In the genomic region with DNA sequence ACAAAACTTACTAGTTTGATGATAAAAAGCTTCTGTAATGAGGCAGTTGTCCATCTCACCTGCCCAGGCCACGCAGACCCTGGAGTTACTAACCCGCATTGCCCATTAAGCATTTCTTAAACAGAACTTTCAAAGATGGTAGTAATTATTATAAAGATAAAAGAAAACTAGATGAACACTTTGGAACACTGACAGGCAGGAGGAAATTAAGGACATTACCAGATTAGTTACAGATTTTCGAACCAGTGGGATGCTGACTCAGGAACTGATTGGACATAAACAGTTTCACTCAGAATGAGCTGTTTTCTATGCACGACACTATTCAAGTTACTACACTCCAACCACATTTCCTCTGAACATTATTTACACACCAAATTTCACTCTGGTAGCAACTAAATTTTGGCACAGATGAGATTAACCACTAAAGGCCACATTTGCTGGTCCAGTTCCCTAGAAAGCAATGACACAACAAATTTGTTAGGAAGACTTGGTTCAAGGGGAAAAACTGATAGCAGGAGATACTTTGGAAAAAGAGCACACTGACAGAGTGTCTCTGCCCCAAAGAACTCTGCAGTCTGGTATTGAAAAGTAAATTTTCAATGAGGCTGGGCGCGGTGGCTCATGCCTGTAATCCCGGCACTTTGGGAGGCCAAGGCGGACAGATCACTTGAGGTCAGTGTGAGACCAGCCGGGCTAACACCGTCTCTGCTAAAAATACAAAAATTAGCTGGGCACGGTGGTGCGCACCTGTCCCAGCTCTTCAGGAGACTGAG, we compare ENCODE assay signal across 8 cellular contexts. TPM values are rescaled to one million over a fixed set of nuclear protein-coding genes. Genes with fewer than 3 reads are reported as not detected.
DNase-seq lines count a peak whose midpoint lies in the region; ATAC-seq and TF ChIP-seq lines count a peak whose summit lies in the region.

No MANE protein-coding gene starts in this region.

- H3K27me3 Mint-ChIP-seq in CD8-positive, alpha-beta T cell (ENCODE audit: low read depth): no peaks in the 10 kb centered on the region
- no peaks in the 10 kb centered on the region for H3K27me3 Mint-ChIP-seq in activated naive CD8-positive, alpha-beta T cell treated with anti-CD3 and anti-CD28 coated beads, Interleukin-2, amount 50 U/mL, for 24 hours
- H3K27me3 Mint-ChIP-seq in naive thymus-derived CD8-positive, alpha-beta T cell: no peaks in the 10 kb centered on the region

- H3K27me3 ChIP-seq in CD8-positive, alpha-beta T cell (ENCODE audit: insufficient read depth, low read length): no peaks in the 10 kb centered on the region
- no peaks in the 10 kb centered on the region for H3K27me3 ChIP-seq in HUES48 (ENCODE audit: control insufficient read depth, insufficient read depth, low read length)

- H3K4me3 ChIP-seq in CD8-positive, alpha-beta T cell (ENCODE audit: low read depth, low read length): no peak overlapping the region
- H3K4me3 ChIP-seq in HUES48 (ENCODE audit: low read depth, low read length): no peak overlapping the region

- peaks cover 50% of the 10 kb centered on the region for H3K4me1 Mint-ChIP-seq in CD8-positive, alpha-beta T cell (ENCODE audit: low read depth)
- peaks cover 44% of the 10 kb centered on the region for H3K4me1 Mint-ChIP-seq in activated naive CD8-positive, alpha-beta T cell treated with anti-CD3 and anti-CD28 coated beads, Interleukin-2, amount 50 U/mL, for 24 hours
- peaks cover 20 to 41% (median 39%) of the 10 kb centered on the region in 4 donors for H3K4me1 Mint-ChIP-seq in naive thymus-derived CD8-positive, alpha-beta T cell

- H3K4me1 ChIP-seq in CD8-positive, alpha-beta T cell (ENCODE audit: insufficient read depth, low read length): peaks cover 18% of the 10 kb centered on the region
- peaks cover 6% of the 10 kb centered on the region for H3K4me1 ChIP-seq in HUES48 (ENCODE audit: control insufficient read depth, insufficient read depth, low read length)

- POLR2A ChIA-PET in CD8-positive, alpha-beta T cell (lab: Charles Lee): interaction anchor here (1.2 to 3.5 kb wide), 4 partner anchors 10 to 90 kb away, joined by 3 to 24 read pairs (median 11); a partner anchor contains a TSS
- POLR2A ChIA-PET in naive thymus-derived CD8-positive, alpha-beta T cell (lab: Charles Lee): interaction anchor here (1.4 to 6.3 kb wide), 3 partner anchors 17 to 40 kb away, joined by 3 to 71 read pairs (median 20); a partner anchor contains a TSS

- no peak for DNase-seq in CD8-positive, alpha-beta T cell
- no peak for DNase-seq in activated naive CD8-positive, alpha-beta T cell treated with anti-CD3 and anti-CD28 coated beads, Interleukin-2, amount 50 U/mL, for 24 hours
- peak in 2 of 10 donors; percentile 15 to 17 for DNase-seq in naive thymus-derived CD8-positive, alpha-beta T cell
- no peak for DNase-seq in GM13977 (ENCODE audit: low spot score)
- no peak for DNase-seq in stimulated activated CD4-positive, alpha-beta T cell treated with anti-CD3 and anti-CD28 coated beads, Interleukin-15, amount 100 ng/mL, for 24 hours
- no peak for DNase-seq in effector CD8-positive, alpha-beta T cell (lab: John Stamatoyannopoulos, UW)

- no peaks in the 10 kb centered on the region for H3K9me3 Mint-ChIP-seq in CD8-positive, alpha-beta T cell
- H3K9me3 Mint-ChIP-seq in activated naive CD8-positive, alpha-beta T cell treated with anti-CD3 and anti-CD28 coated beads, Interleukin-2, amount 50 U/mL, for 24 hours: no peaks in the 10 kb centered on the region
- H3K9me3 Mint-ChIP-seq in naive thymus-derived CD8-positive, alpha-beta T cell: no peaks in the 10 kb centered on the region

- no peak overlapping the region for H3K4me3 Mint-ChIP-seq in CD8-positive, alpha-beta T cell
- H3K4me3 Mint-ChIP-seq in activated naive CD8-positive, alpha-beta T cell treated with anti-CD3 and anti-CD28 coated beads, Interleukin-2, amount 50 U/mL, for 24 hours: peak overlapping the region; percentile 4
- H3K4me3 Mint-ChIP-seq in naive thymus-derived CD8-positive, alpha-beta T cell: peak overlapping the region in 5 of 10 donors; percentile 12 to 72 (median 34)

- no peaks in the 10 kb centered on the region for H3K9me3 ChIP-seq in CD8-positive, alpha-beta T cell (ENCODE audit: low read length)
- H3K9me3 ChIP-seq in HUES48 (ENCODE audit: control insufficient read depth, insufficient read depth, low read length): no peaks in the 10 kb centered on the region

- H3K36me3 ChIP-seq in CD8-positive, alpha-beta T cell (ENCODE audit: insufficient read depth, low read length): peaks cover 36% of the 10 kb centered on the region
- peaks cover 62% of the 10 kb centered on the region for H3K36me3 ChIP-seq in HUES48 (ENCODE audit: control insufficient read depth, insufficient read depth, low read length)

- TF ChIP-seq CTCF in CD8-positive, alpha-beta T cell (IDR thresholded peaks at IDR 0.05): no peak
- TF ChIP-seq CTCF in GM13977 (IDR thresholded peaks at IDR 0.05; ENCODE audit: extremely low read depth, insufficient read depth, missing control alignments): no peak

- no peak overlapping the region for H3K27ac ChIP-seq in CD8-positive, alpha-beta T cell (ENCODE audit: low read depth, low read length)
- peak overlapping the region; percentile 21 for H3K27ac ChIP-seq in HUES48 (ENCODE audit: low read depth, low read length)

- in situ Hi-C loops in GM13977 (cut with MboI; ENCODE audit: low pct_unique_long_range_greater_than_20kb, low sequenced_read_pairs, unreplicated experiment): no loop called here

- CTCF ChIA-PET in CD8-positive, alpha-beta T cell (lab: Charles Lee): interaction anchor here (1.4 to 3.7 kb wide), 4 partner anchors 16 to 239 kb away, joined by 3 to 11 read pairs (median 4); no protein-coding TSS in a partner anchor

- no peak for ATAC-seq in CD8-positive, alpha-beta T cell
- no peak for ATAC-seq in activated naive CD8-positive, alpha-beta T cell treated with anti-CD3 and anti-CD28 coated beads, Interleukin-2, amount 50 U/mL, for 24 hours
- no peak for ATAC-seq in naive thymus-derived CD8-positive, alpha-beta T cell
- no peak for ATAC-seq in HG03045 (IDR thresholded peaks at IDR 0.05; ENCODE audit: unreplicated experiment)

- no peak overlapping the region for H3K9ac ChIP-seq in HUES48 (ENCODE audit: low read depth, low read length)

- intact Hi-C loops in CD8-positive, alpha-beta T cell (cut with DNase I, micrococcal nuclease): loop anchor here (2.0 to 10.0 kb wide), 2 partner anchors 19 to 237 kb away; no protein-coding TSS in a partner anchor

- peaks cover 76% of the 10 kb centered on the region for H3K36me3 Mint-ChIP-seq in CD8-positive, alpha-beta T cell
- H3K36me3 Mint-ChIP-seq in activated naive CD8-positive, alpha-beta T cell treated with anti-CD3 and anti-CD28 coated beads, Interleukin-2, amount 50 U/mL, for 24 hours (ENCODE audit: low read depth): peaks cover 69% of the 10 kb centered on the region
- H3K36me3 Mint-ChIP-seq in naive thymus-derived CD8-positive, alpha-beta T cell: peaks cover 0 to 52% (median 11%) of the 10 kb centered on the region in 3 donors

- H3K27ac Mint-ChIP-seq in CD8-positive, alpha-beta T cell: peak overlapping the region; percentile 45
- peak overlapping the region; percentile 97 for H3K27ac Mint-ChIP-seq in activated naive CD8-positive, alpha-beta T cell treated with anti-CD3 and anti-CD28 coated beads, Interleukin-2, amount 50 U/mL, for 24 hours
- H3K27ac Mint-ChIP-seq in naive thymus-derived CD8-positive, alpha-beta T cell: peak overlapping the region; percentile 43 to 98 (median 56)

RNA-seq across cellular contexts. Expression of a gene that starts 3.0 kb away (rescaled TPM):
- 10 to 100 TPM; 39.2 to 43.8 TPM for total RNA-seq in CD8-positive, alpha-beta T cell
- 10 to 100 TPM; 39.7 to 40.3 TPM for total RNA-seq in naive thymus-derived CD8-positive, alpha-beta T cell
- 100 to 1,000 TPM; 305 to 421 (median 381) TPM for polyA plus RNA-seq in naive thymus-derived CD8-positive, alpha-beta T cell

RNA-seq across cellular contexts. Expression of a gene that starts 3.1 kb away (rescaled TPM):
- 10 to 100 TPM; 10.7 to 13.1 TPM for total RNA-seq in CD8-positive, alpha-beta T cell
- total RNA-seq in naive thymus-derived CD8-positive, alpha-beta T cell: 10 to 100 TPM; 24.8 to 25.5 TPM
- polyA plus RNA-seq in naive thymus-derived CD8-positive, alpha-beta T cell: 10 to 100 TPM in 2 of 3 donors, 1 to 10 TPM in 1; 8.6 to 16.6 (median 14.1) TPM

RNA-seq across cellular contexts. Expression of a gene that starts 37.5 kb away (rescaled TPM):
- total RNA-seq in CD8-positive, alpha-beta T cell: 100 to 1,000 TPM; 124 to 129 TPM
- total RNA-seq in naive thymus-derived CD8-positive, alpha-beta T cell: 100 to 1,000 TPM; 413 to 454 TPM
- 100 to 1,000 TPM; 329 to 392 (median 384) TPM for polyA plus RNA-seq in naive thymus-derived CD8-positive, alpha-beta T cell

RNA-seq across cellular contexts. Expression of a gene that starts 37.5 kb away (rescaled TPM):
- 100 to 1,000 TPM in 1 of 2 experiments, 10 to 100 TPM in 1; 97.4 to 102 TPM for total RNA-seq in CD8-positive, alpha-beta T cell
- total RNA-seq in naive thymus-derived CD8-positive, alpha-beta T cell: 100 to 1,000 TPM; 112 to 132 TPM
- 10 to 100 TPM; 35.2 to 43.7 (median 39.9) TPM for polyA plus RNA-seq in naive thymus-derived CD8-positive, alpha-beta T cell

RNA-seq across cellular contexts. Expression of a gene that starts 39.8 kb away (rescaled TPM):
- 1,000 to 10,000 TPM; 1,168 to 1,202 TPM for total RNA-seq in CD8-positive, alpha-beta T cell
- total RNA-seq in naive thymus-derived CD8-positive, alpha-beta T cell: 100 to 1,000 TPM; 687 to 713 TPM
- polyA plus RNA-seq in naive thymus-derived CD8-positive, alpha-beta T cell: 100 to 1,000 TPM; 110 to 134 (median 112) TPM

Comparison
In these comparisons a context has a peak if more than half of its experiments do, and no peak if none do; other contexts are left out.
1. H3K27ac Mint-ChIP-seq: peak in every context shown above with its lines; median percentile 97 in activated naive CD8-positive, alpha-beta T cell treated with anti-CD3 and anti-CD28 coated beads, Interleukin-2, amount 50 U/mL, for 24 hours; 56 in naive thymus-derived CD8-positive, alpha-beta T cell; 45 in CD8-positive, alpha-beta T cell.